ENCODE assay signal across 8 cellular contexts in genomic region chr3:195441476-195441970, GRCh38. TPM values are rescaled to one million over a fixed set of nuclear protein-coding genes. Genes with fewer than 3 reads are reported as not detected.
A peak's percentile ranks its signal among the peaks of the same experiment; 100 is the strongest.
DNase-seq lines count a peak whose midpoint lies in the region; ATAC-seq, FAIRE-seq and TF ChIP-seq lines count a peak whose summit lies in the region.

No MANE protein-coding gene starts in this region.

- H3K36me3 ChIP-seq in mesendoderm (ENCODE audit: control insufficient read depth, insufficient read depth, low read length): no peaks in the 10 kb centered on the region

- WGBS in mesendoderm (ENCODE audit: extremely low coverage, insufficient coverage, low lambda C conversion rate): no CpG with 5 or more reads among the region's 12 CpGs

- FAIRE-seq in urothelium cell line (lab: Jason Lieb, UNC): no peak

- no peak for ATAC-seq in GM21390 (IDR thresholded peaks at IDR 0.05; ENCODE audit: unreplicated experiment)

- H4K8ac ChIP-seq in mesendoderm (ENCODE audit: low read depth, low read length): no peak overlapping the region

- peaks cover 11% of the 10 kb centered on the region for H3K79me1 ChIP-seq in mesendoderm (ENCODE audit: low read length)

- H4K5ac ChIP-seq in mesendoderm (ENCODE audit: low read length): no peak overlapping the region

- no peak overlapping the region for H3K23ac ChIP-seq in mesendoderm (ENCODE audit: low read length)

- no peak overlapping the region for H2AK5ac ChIP-seq in mesendoderm (ENCODE audit: low read length)

- H3K18ac ChIP-seq in mesendoderm (ENCODE audit: low read length): no peak overlapping the region

- TF ChIP-seq CTCF in cardiac fibroblast (IDR thresholded peaks at IDR 0.05; ENCODE audit: low read depth, low read length): no peak

- H2BK15ac ChIP-seq in mesendoderm (replicated peaks; ENCODE audit: low read depth): no peak overlapping the region

- no peaks in the 10 kb centered on the region for H3K27me3 ChIP-seq in mesendoderm (ENCODE audit: insufficient read depth, low read length, poor library complexity)

- H3K4me3 ChIP-seq in cardiac fibroblast (replicated peaks in 1 of 2; ENCODE audit: low read depth in 2 of 2, low read length in 2 of 2) (peak overlapping the region; percentile 87 to 91), mesendoderm (ENCODE audit: low read length) (peak overlapping the region; percentile 95)

- peak; percentile 21 for DNase-seq in DMS114 treated with DMSO at 0.1 percent for 48 hours (lab: John Stamatoyannopoulos, UW; ENCODE audit: unreplicated experiment)
- peak; percentile 45 for DNase-seq in LoVo (ENCODE audit: low spot score)
- DNase-seq in cardiac fibroblast (ENCODE audit: low read depth in 2 of 2): peak in 1 of 2 donors; percentile 13
- DNase-seq in mesendoderm: no peak
- peak; percentile 44 for DNase-seq in urothelium cell line (ENCODE audit: low spot score)
- no peak for DNase-seq in stimulated activated CD4-positive, alpha-beta T cell treated with anti-CD3 and anti-CD28 coated beads, Interleukin-4, amount 100 ng/mL, for 4 hours
- no peak for DNase-seq in AG08396 (ENCODE audit: low spot score)

- peak overlapping the region; percentile 95 for H3K56ac ChIP-seq in mesendoderm (ENCODE audit: low read length)

- peak overlapping the region; percentile 95 for H3K4me2 ChIP-seq in mesendoderm (ENCODE audit: low read length)

- H3K79me2 ChIP-seq in mesendoderm (ENCODE audit: control insufficient read depth, insufficient read depth, low read length): peaks cover 25% of the 10 kb centered on the region

- H3K9ac ChIP-seq in mesendoderm (ENCODE audit: low read length): peak overlapping the region; percentile 96

- H3K4ac ChIP-seq in mesendoderm (ENCODE audit: low read depth, low read length): no peak overlapping the region

- H3K27ac ChIP-seq in mesendoderm (ENCODE audit: low read depth, low read length): peak overlapping the region; percentile 75

- no peak overlapping the region for H2BK120ac ChIP-seq in mesendoderm (ENCODE audit: low read depth, low read length)

- no peak overlapping the region for H2BK5ac ChIP-seq in mesendoderm (ENCODE audit: low read length)

- H3K4me1 ChIP-seq in mesendoderm (ENCODE audit: control insufficient read depth, low read depth, low read length): peaks cover 7% of the 10 kb centered on the region

RNA-seq across cellular contexts. Expression of gene ACAP2, which starts 1.3 kb away (rescaled TPM):
- 16.9 TPM for polyA plus RNA-seq in mesendoderm (2013, experiment 1 of 2)
- polyA plus RNA-seq in mesendoderm (2013, experiment 2 of 2): 16.7 TPM

Comparison
In these comparisons a context has a peak if more than half of its experiments do, and no peak if none do; other contexts are left out.
1. DNase-seq: peak in DMS114 treated with DMSO at 0.1 percent for 48 hours (single experiment), LoVo (single experiment) and urothelium cell line (single experiment); none in mesendoderm (single experiment), stimulated activated CD4-positive, alpha-beta T cell treated with anti-CD3 and anti-CD28 coated beads, Interleukin-4, amount 100 ng/mL, for 4 hours (0 of 2) and AG08396 (single experiment).